ENCODE assay signal across 15 cellular contexts in the genomic region with DNA sequence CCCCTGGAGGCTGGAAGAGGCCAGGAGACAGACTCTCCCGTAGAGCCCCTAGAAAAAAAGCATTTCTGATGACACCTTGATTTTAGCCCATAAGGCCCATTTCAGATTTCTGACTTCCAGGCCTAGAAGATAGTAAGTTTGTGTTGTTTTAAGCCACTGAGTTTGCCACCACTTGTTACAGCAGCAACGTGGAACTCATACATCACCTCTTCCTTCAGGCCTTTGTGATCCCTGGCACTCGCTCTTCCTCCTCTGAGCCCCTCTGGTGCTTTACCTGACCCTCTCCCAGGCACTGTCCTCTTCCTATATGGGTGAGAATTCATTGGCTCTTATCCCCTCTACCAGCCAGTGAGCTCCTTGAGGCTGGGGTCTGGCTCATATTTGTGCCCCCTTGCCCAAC. TPM values are rescaled to one million over a fixed set of nuclear protein-coding genes. Genes with fewer than 3 reads are reported as not detected.
DNase-seq lines count a peak whose midpoint lies in the region; ATAC-seq and TF ChIP-seq lines count a peak whose summit lies in the region.
"Had no signal": no experiment of that assay in that cellular context is flagged by ENCODE, and none has a peak within 500 bp of the region (broad histone marks: within the 10 kb centered on the region; RNA-seq: fewer than 3 reads in every experiment).

No MANE protein-coding gene starts in this region.

- TF ChIP-seq CTCF in HCT116 (IDR thresholded peaks at IDR 0.05 in 2 of 3, conservative IDR thresholded peaks at IDR 0.05 in 1 of 3; ENCODE audit: borderline replicate concordance in 1 of 3, insufficient read depth in 1 of 3, low read depth in 2 of 3, low read length in 2 of 3) (no peak), RWPE2 (IDR thresholded peaks at IDR 0.05; ENCODE audit: poor library complexity, severe bottlenecking) (no peak), type B pancreatic cell (conservative IDR thresholded peaks at IDR 0.05) (no peak)

- POLR2A ChIA-PET in HCT116 (lab: Charles Lee): interaction anchor here (2.4 to 5.5 kb wide), 2 partner anchors 22 to 690 kb away, joined by 8 to 148 read pairs; partner anchors contain the start of genes KRT15 and KRT19

- intact Hi-C loops in HCT116 (cut with micrococcal nuclease): loop anchor here (5.0 to 10.0 kb wide), 2 partner anchors 225 to 932 kb away; no protein-coding TSS in a partner anchor

- peak overlapping the region; percentile 80 for H3K4me2 ChIP-seq in HCT116 (ENCODE audit: low read length)

- H3K4me3 Mint-ChIP-seq in type B pancreatic cell: peak overlapping the region; percentile 67
- H3K4me3 Mint-ChIP-seq: CD4-positive, alpha-beta T cell had no signal

- ATAC-seq in HCT116: no peak
- ATAC-seq in RWPE2 (ENCODE audit: low read depth): no peak
- ATAC-seq in GM18498 (IDR thresholded peaks at IDR 0.05; ENCODE audit: unreplicated experiment): no peak

- no peak for TF ChIP-seq POLR2A in HCT116 (IDR thresholded peaks at IDR 0.05; ENCODE audit: borderline replicate concordance, extremely low read depth, insufficient read depth, insufficient read length)

- DNase-seq in HCT116 (ENCODE audit: low read depth, low spot score): no peak
- DNase-seq in RWPE2 (ENCODE audit: low spot score): no peak
- DNase-seq in epithelial cell of prostate (ENCODE audit: low read depth, low spot score): no peak
- DNase-seq in type B pancreatic cell (ENCODE audit: extremely low spot score, unreplicated experiment): no peak
- no peak for DNase-seq in NCI-H187 (lab: John Stamatoyannopoulos, UW)
- DNase-seq in activated effector memory CD4-positive, alpha-beta T cell treated with Interleukin-2 at 50 U/mL for 16 hours: no peak
- DNase-seq: CD4-positive, alpha-beta T cell; DMS79 treated with DMSO at 0.1 percent for 48 hours; GOT3; Kasumi-1; NCI-H2029 treated with DMSO at 0.1 percent for 48 hours; NCI-H510A treated with DMSO at 0.1 percent for 48 hours; Peyer's patch; SIG-M5 had no signal

- no TSS peak for BruUV-seq in HCT116 (replicated peaks; lab: Mats Ljungman, UMichigan)

- CTCF ChIA-PET in HCT116 (lab: Charles Lee): interaction anchor here (7.3 kb wide), 1 partner anchor 101 kb away, joined by 142 read pairs; no protein-coding TSS in a partner anchor

- H3K9me3 Mint-ChIP-seq in type B pancreatic cell: peaks cover 5% of the 10 kb centered on the region
- H3K9me3 Mint-ChIP-seq: CD4-positive, alpha-beta T cell had no signal

- no peaks in the 10 kb centered on the region for H3K79me2 ChIP-seq in HCT116 (ENCODE audit: insufficient read depth, low read length)

- no peak for TF ChIP-seq RAD21 in HCT116 (IDR thresholded peaks at IDR 0.05; ENCODE audit: low read depth)

- H3K36me3 Mint-ChIP-seq in type B pancreatic cell: no peaks in the 10 kb centered on the region

- no peak overlapping the region for H2AFZ ChIP-seq in HCT116 (ENCODE audit: low read depth, low read length, poor library complexity, severe bottlenecking)

- no peaks in the 10 kb centered on the region for H3K27me3 ChIP-seq in HCT116 (ENCODE audit: insufficient read depth, low read length)
- H3K27me3 ChIP-seq in RWPE2 (ENCODE audit: insufficient read depth, poor library complexity, severe bottlenecking): no peaks in the 10 kb centered on the region
- H3K27me3 ChIP-seq: Peyer's patch had no signal

- H3K9me3 ChIP-seq in HCT116 (ENCODE audit: control insufficient read depth in 1 of 2, insufficient read depth in 1 of 2, low read depth in 1 of 2, low read length in 2 of 2) (peaks cover 0 to 8% of the 10 kb centered on the region in 2 experiments; a peak in 1 of 4 replicates), RWPE2 (ENCODE audit: severe bottlenecking) (no peaks in the 10 kb centered on the region)

- H3K27me3 Mint-ChIP-seq in type B pancreatic cell: no peaks in the 10 kb centered on the region

- no peaks in the 10 kb centered on the region for H4K20me1 ChIP-seq in HCT116 (ENCODE audit: insufficient read depth)

- H3K27ac ChIP-seq in HCT116 (ENCODE audit: low read depth, low read length) (peak overlapping the region; percentile 91), RWPE2 (ENCODE audit: poor library complexity, severe bottlenecking) (peak overlapping the region; percentile 74), epithelial cell of prostate (peak overlapping the region; percentile 97)

- H3K9me2 ChIP-seq in HCT116 (ENCODE audit: insufficient read depth): no peaks in the 10 kb centered on the region

- H3K27ac Mint-ChIP-seq in type B pancreatic cell: peak overlapping the region; percentile 97
- H3K27ac Mint-ChIP-seq: CD4-positive, alpha-beta T cell had no signal

- RAD21 ChIA-PET in HCT116 (lab: Charles Lee; ENCODE audit: low non-redundant PET in 1 of 2, low total read pairs in 2 of 2, uncharacterized antibody in 2 of 2, unreplicated experiment in 2 of 2): interaction anchor here (1.4 to 3.7 kb wide), 3 partner anchors 23 to 116 kb away, joined by 5 to 26 read pairs (median 19); no protein-coding TSS in a partner anchor

- H3K9ac ChIP-seq in HCT116 (ENCODE audit: low read length): peak overlapping the region; percentile 68

- peaks cover 39 to 74% of the 10 kb centered on the region in 2 experiments for H3K4me1 ChIP-seq in HCT116 (ENCODE audit: control insufficient read depth in 1 of 2, insufficient read depth in 2 of 2, low read length in 2 of 2)
- H3K4me1 ChIP-seq in RWPE2 (ENCODE audit: insufficient read depth, poor library complexity, severe bottlenecking): peaks cover 25% of the 10 kb centered on the region

- H3K4me3 ChIP-seq in HCT116 (replicated peaks in 1 of 2; ENCODE audit: low read depth in 1 of 2, low read length in 2 of 2): peak overlapping the region in 1 of 2 experiments; percentile 46; a peak in 1 of 4 replicates
- no peak overlapping the region for H3K4me3 ChIP-seq in RWPE2 (ENCODE audit: severe bottlenecking)
- H3K4me3 ChIP-seq: Peyer's patch had no signal

- peaks cover 40% of the 10 kb centered on the region for H3K4me1 Mint-ChIP-seq in type B pancreatic cell (ENCODE audit: unreplicated experiment)

- H3K36me3 ChIP-seq in HCT116 (ENCODE audit: control insufficient read depth in 1 of 2, insufficient read depth in 2 of 2, low read length in 2 of 2) (no peaks in the 10 kb centered on the region), RWPE2 (ENCODE audit: low read depth) (no peaks in the 10 kb centered on the region)
- H3K36me3 ChIP-seq: Peyer's patch had no signal

TF ChIP-seq in HCT116, 20 proteins besides CTCF, POLR2A, EP300 and RAD21:
- peak; percentile 44; the same call in 1 of the 2 replicates for TF ChIP-seq CBX3 (IDR thresholded peaks at IDR 0.05; ENCODE audit: low read depth)
- TF ChIP-seq, protein P1, sequence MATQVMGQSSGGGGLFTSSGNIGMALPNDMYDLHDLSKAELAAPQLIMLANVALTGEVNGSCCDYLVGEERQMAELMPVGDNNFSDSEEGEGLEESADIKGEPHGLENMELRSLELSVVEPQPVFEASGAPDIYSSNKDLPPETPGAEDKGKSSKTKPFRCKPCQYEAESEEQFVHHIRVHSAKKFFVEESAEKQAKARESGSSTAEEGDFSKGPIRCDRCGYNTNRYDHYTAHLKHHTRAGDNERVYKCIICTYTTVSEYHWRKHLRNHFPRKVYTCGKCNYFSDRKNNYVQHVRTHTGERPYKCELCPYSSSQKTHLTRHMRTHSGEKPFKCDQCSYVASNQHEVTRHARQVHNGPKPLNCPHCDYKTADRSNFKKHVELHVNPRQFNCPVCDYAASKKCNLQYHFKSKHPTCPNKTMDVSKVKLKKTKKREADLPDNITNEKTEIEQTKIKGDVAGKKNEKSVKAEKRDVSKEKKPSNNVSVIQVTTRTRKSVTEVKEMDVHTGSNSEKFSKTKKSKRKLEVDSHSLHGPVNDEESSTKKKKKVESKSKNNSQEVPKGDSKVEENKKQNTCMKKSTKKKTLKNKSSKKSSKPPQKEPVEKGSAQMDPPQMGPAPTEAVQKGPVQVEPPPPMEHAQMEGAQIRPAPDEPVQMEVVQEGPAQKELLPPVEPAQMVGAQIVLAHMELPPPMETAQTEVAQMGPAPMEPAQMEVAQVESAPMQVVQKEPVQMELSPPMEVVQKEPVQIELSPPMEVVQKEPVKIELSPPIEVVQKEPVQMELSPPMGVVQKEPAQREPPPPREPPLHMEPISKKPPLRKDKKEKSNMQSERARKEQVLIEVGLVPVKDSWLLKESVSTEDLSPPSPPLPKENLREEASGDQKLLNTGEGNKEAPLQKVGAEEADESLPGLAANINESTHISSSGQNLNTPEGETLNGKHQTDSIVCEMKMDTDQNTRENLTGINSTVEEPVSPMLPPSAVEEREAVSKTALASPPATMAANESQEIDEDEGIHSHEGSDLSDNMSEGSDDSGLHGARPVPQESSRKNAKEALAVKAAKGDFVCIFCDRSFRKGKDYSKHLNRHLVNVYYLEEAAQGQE (IDR thresholded peaks at IDR 0.05; ENCODE audit: low read depth): no peak

RNA-seq across cellular contexts. Expression of gene KRT19, which starts 18.7 kb away (rescaled TPM):
- total RNA-seq in HCT116 (2021; ENCODE audit: unreplicated experiment): 1,248 TPM
- polyA plus RNA-seq in HCT116 (2012): 2,498 and 2,504 TPM in 2 replicates
- total RNA-seq in type B pancreatic cell (ENCODE audit: low replicate concordance): 750 and 2,036 TPM in 2 replicates
- total RNA-seq: CD4-positive, alpha-beta T cell had no signal

RNA-seq across cellular contexts. Expression of gene KRT9, which starts 25.0 kb away (rescaled TPM):
- total RNA-seq in HCT116 (2021; ENCODE audit: unreplicated experiment) (0.15 TPM), type B pancreatic cell (ENCODE audit: low replicate concordance) (0.85 and 7.4 TPM in 2 replicates)
- 0.14 and 0.18 TPM in 2 replicates for polyA plus RNA-seq in HCT116 (2012)
- total RNA-seq: CD4-positive, alpha-beta T cell; Peyer's patch had no signal

RNA-seq across cellular contexts. Expression of gene KRT15, which starts 28.1 kb away (rescaled TPM):
- total RNA-seq in HCT116 (2021; ENCODE audit: unreplicated experiment): 37.1 TPM
- 104 and 111 TPM in 2 replicates for polyA plus RNA-seq in HCT116 (2012)
- total RNA-seq in type B pancreatic cell (ENCODE audit: low replicate concordance): 208 and 840 TPM in 2 replicates
- total RNA-seq: CD4-positive, alpha-beta T cell had no signal

RNA-seq across cellular contexts. Expression of gene KRT14, which starts 39.9 kb away (rescaled TPM):
- total RNA-seq in HCT116 (2021; ENCODE audit: unreplicated experiment) (not detected), type B pancreatic cell (ENCODE audit: low replicate concordance) (0.19 and 0.64 TPM in 2 replicates)
- polyA plus RNA-seq in HCT116 (2012): 0.09 and 0.30 TPM in 2 replicates
- total RNA-seq: CD4-positive, alpha-beta T cell had no signal

RNA-seq across cellular contexts. Expression of gene KRT13, which starts 41.4 kb away (rescaled TPM):
- total RNA-seq in HCT116 (2021; ENCODE audit: unreplicated experiment): 3.7 TPM
- polyA plus RNA-seq in HCT116 (2012): 4.2 and 7.1 TPM in 2 replicates
- total RNA-seq in type B pancreatic cell (ENCODE audit: low replicate concordance): 869 and 1,618 TPM in 2 replicates
- total RNA-seq: CD4-positive, alpha-beta T cell had no signal
